27 cellular contexts compared by ENCODE assay signal in the genomic region with DNA sequence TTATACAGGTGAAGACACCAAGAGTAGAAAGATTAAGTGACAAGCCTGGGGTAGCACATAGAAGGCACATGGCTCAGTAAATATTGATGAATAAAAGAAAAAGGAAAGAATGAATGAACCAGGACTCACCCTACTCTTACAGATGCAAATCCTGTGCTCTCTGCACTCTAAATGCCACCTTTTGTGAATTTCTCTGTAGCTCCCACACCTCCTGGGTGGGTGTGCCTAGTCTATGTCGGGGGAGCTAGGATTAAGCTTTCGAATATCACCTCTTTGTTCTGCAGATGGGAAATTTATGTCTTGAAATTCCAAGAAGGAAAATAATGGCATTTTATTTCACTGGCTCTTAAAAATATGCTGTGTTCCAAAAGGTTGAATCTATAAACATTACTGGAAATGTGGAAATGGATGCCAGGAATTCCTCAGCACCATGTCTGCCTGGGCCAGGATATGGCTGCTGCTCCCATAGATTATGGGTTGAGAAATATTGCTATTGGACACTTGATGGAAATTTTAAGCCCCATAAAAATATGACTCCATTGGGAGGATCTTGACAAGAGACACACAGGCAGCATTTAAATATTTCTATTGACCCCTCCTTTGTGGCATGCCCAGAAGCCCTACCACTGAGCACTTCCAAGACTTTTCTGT. TPM values are rescaled to one million over a fixed set of nuclear protein-coding genes. Genes with fewer than 3 reads are reported as not detected.
A peak's percentile ranks its signal among the peaks of the same experiment; 100 is the strongest.
DNase-seq lines count a peak whose midpoint lies in the region; FAIRE-seq and TF ChIP-seq lines count a peak whose summit lies in the region.
"Had no signal": no experiment of that assay in that cellular context is flagged by ENCODE, and none has a peak within 500 bp of the region (broad histone marks: within the 10 kb centered on the region; RNA-seq: fewer than 3 reads in every experiment).

No MANE protein-coding gene starts in this region.

- H3K27ac ChIP-seq in small intestine (ENCODE audit: low read depth in 1 of 2, low read length in 1 of 2), result no peak overlapping the region
- H3K27ac ChIP-seq: BLaER1 treated with 17β-estradiol and CSF1 and Interleukin-3, amounts not matched to agents 10 nM and 100 nM; body of pancreas; epithelial cell of prostate; vagina had no signal

- H3K9me3 ChIP-seq in MG63, result no peaks in the 10 kb centered on the region
- H3K9me3 ChIP-seq in small intestine (ENCODE audit: control insufficient read depth, low read depth), result no peaks in the 10 kb centered on the region
- H3K9me3 ChIP-seq: BLaER1 treated with 17β-estradiol and CSF1 and Interleukin-3, amounts not matched to agents 10 nM and 100 nM; body of pancreas; vagina had no signal

- TF ChIP-seq CTCF in endothelial cell (IDR thresholded peaks at IDR 0.05; ENCODE audit: unreplicated experiment) (no peak), mesothelial cell of epicardium (IDR thresholded peaks at IDR 0.05; ENCODE audit: unreplicated experiment) (no peak)

- peaks cover 44% of the 10 kb centered on the region for H3K36me3 ChIP-seq in MG63
- peaks cover 6 to 11% of the 10 kb centered on the region in 2 donors for H3K36me3 ChIP-seq in small intestine (ENCODE audit: control insufficient read depth in 2 of 2, insufficient read depth in 2 of 2, low read length in 2 of 2)

- H3K4me1 ChIP-seq in small intestine (ENCODE audit: control insufficient read depth in 2 of 2, insufficient read depth in 1 of 2, low read depth in 1 of 2, low read length in 1 of 2), result no peaks in the 10 kb centered on the region
- H3K4me1 ChIP-seq: BLaER1 treated with 17β-estradiol and CSF1 and Interleukin-3, amounts not matched to agents 10 nM and 100 nM; body of pancreas had no signal

- no peak overlapping the region for H3K27ac Mint-ChIP-seq in endothelial cell (ENCODE audit: unreplicated experiment)
- peak overlapping the region; percentile 90 for H3K27ac Mint-ChIP-seq in mesothelial cell of epicardium
- H3K27ac Mint-ChIP-seq: activated naive CD4-positive, alpha-beta T cell treated with anti-CD3 and anti-CD28 coated beads for 36 hours; dendritic cell treated with granulocyte-macrophage colony-stimulating factor and Interleukin-4, amounts not matched to agents 40 ng/mL and 50 ng/mL, for 4 days had no signal

- FAIRE-seq in small intestine (lab: Jason Lieb, UNC), result no peak
- FAIRE-seq: D721Med, islet of Langerhans, K562 had no signal

- H3K27me3 Mint-ChIP-seq in endothelial cell (ENCODE audit: unreplicated experiment) (peaks cover 1% of the 10 kb centered on the region), mesothelial cell of epicardium (ENCODE audit: low read depth) (no peaks in the 10 kb centered on the region)
- H3K27me3 Mint-ChIP-seq: dendritic cell treated with granulocyte-macrophage colony-stimulating factor and Interleukin-4, amounts not matched to agents 40 ng/mL and 50 ng/mL, for 4 days had no signal

- H3K4me3 ChIP-seq in MG63 (no peak overlapping the region), small intestine (ENCODE audit: low read depth in 1 of 2, low read length in 2 of 2) (no peak overlapping the region)
- H3K4me3 ChIP-seq: BLaER1 treated with 17β-estradiol and CSF1 and Interleukin-3, amounts not matched to agents 10 nM and 100 nM; body of pancreas; K562; vagina had no signal

- no peaks in the 10 kb centered on the region for H3K27me3 ChIP-seq in MG63
- no peaks in the 10 kb centered on the region for H3K27me3 ChIP-seq in small intestine (ENCODE audit: control insufficient read depth in 2 of 2, insufficient read depth in 2 of 2, low read length in 2 of 2)
- H3K27me3 ChIP-seq: BLaER1 treated with 17β-estradiol and CSF1 and Interleukin-3, amounts not matched to agents 10 nM and 100 nM; body of pancreas; vagina had no signal

- peaks cover 40% of the 10 kb centered on the region for H3K36me3 Mint-ChIP-seq in endothelial cell (ENCODE audit: low read depth, unreplicated experiment)
- H3K36me3 Mint-ChIP-seq in mesothelial cell of epicardium, result peaks cover 36% of the 10 kb centered on the region

- H3K4me3 Mint-ChIP-seq in endothelial cell (ENCODE audit: unreplicated experiment) (peak overlapping the region; percentile 65), mesothelial cell of epicardium (no peak overlapping the region)
- H3K4me3 Mint-ChIP-seq: activated naive CD4-positive, alpha-beta T cell treated with anti-CD3 and anti-CD28 coated beads for 36 hours; dendritic cell treated with granulocyte-macrophage colony-stimulating factor and Interleukin-4, amounts not matched to agents 40 ng/mL and 50 ng/mL, for 4 days had no signal

- H3K4me1 Mint-ChIP-seq in endothelial cell (ENCODE audit: unreplicated experiment), result peaks cover 9% of the 10 kb centered on the region
- peaks cover 9% of the 10 kb centered on the region for H3K4me1 Mint-ChIP-seq in mesothelial cell of epicardium

- 81 to 99% (median 94%) methylated on average over 2 of the region's 2 CpGs for WGBS in small intestine, 3 donors

- no peaks in the 10 kb centered on the region for H3K9me3 Mint-ChIP-seq in endothelial cell (ENCODE audit: unreplicated experiment)
- H3K9me3 Mint-ChIP-seq in mesothelial cell of epicardium, result no peaks in the 10 kb centered on the region
- H3K9me3 Mint-ChIP-seq: activated naive CD4-positive, alpha-beta T cell treated with anti-CD3 and anti-CD28 coated beads for 36 hours; dendritic cell treated with granulocyte-macrophage colony-stimulating factor and Interleukin-4, amounts not matched to agents 40 ng/mL and 50 ng/mL, for 4 days had no signal

- DNase-seq in AG20443 (ENCODE audit: low spot score), result peak; percentile 27
- DNase-seq in MG63, result peak; percentile 46
- no peak for DNase-seq in endothelial cell (ENCODE audit: low spot score)
- DNase-seq in mesothelial cell of epicardium (ENCODE audit: low spot score in 2 of 2, unreplicated experiment in 2 of 2), result no peak
- no peak for DNase-seq in AML-193 (lab: John Stamatoyannopoulos, UW)
- no peak for DNase-seq in NCI-H345 treated with DMSO at 0.1 percent for 48 hours (lab: John Stamatoyannopoulos, UW; ENCODE audit: unreplicated experiment)
- DNase-seq in retina, result no peak
- no peak for DNase-seq in small intestine
- DNase-seq: activated CD4-positive, alpha-beta T cell treated with anti-CD3 and anti-CD28 coated beads, Interleukin-2, amount 50 U/mL, for 4 hours; activated naive CD4-positive, alpha-beta T cell treated with anti-CD3 and anti-CD28 coated beads for 36 hours; activated T-cell treated with anti-CD3 and anti-CD28 coated beads, Interleukin-2, amount 50 U/mL, for 1 hour; body of pancreas; GDM1; MV-4-11; NCI-H2029; NCI-H446 treated with DMSO at 0.1 percent for 48 hours; stimulated activated CD4-positive, alpha-beta T cell treated with anti-CD3 and anti-CD28 coated beads, Interleukin-4, amount 100 ng/mL, for 4 hours; substantia nigra had no signal

RNA-seq across cellular contexts. Expression of gene CCNB2, which starts 43.3 kb away (rescaled TPM):
- 89.4 and 94.5 TPM in 2 replicates for total RNA-seq in MG63 (2014; rRNA removed; shearing (Covaris generic); ENCODE audit: low replicate concordance)
- 16.5 TPM for total RNA-seq in endothelial cell (ENCODE audit: unreplicated experiment)
- 26.8 to 29.2 TPM (median 27.1 TPM) in 3 replicates for total RNA-seq in mesothelial cell of epicardium
- 10 to 100 TPM in 1 of 3 donors, 1 to 10 TPM in 2; 3.4 to 48.3 (median 5.1) TPM for polyA plus RNA-seq in small intestine

RNA-seq across cellular contexts. Expression of gene LDHAL6B, which starts 58.4 kb away (rescaled TPM):
- total RNA-seq in MG63 (2014; rRNA removed; shearing (Covaris generic); ENCODE audit: low replicate concordance), result not detected in 2 replicates
- total RNA-seq in endothelial cell (ENCODE audit: unreplicated experiment) (not detected), mesothelial cell of epicardium (not detected in 3 replicates)
- not detected for polyA plus RNA-seq in small intestine
- total RNA-seq: activated naive CD4-positive, alpha-beta T cell treated with anti-CD3 and anti-CD28 coated beads for 36 hours; body of pancreas; glomerular endothelial cell; K562; lung microvascular endothelial cell; vagina had no signal
- polyA plus RNA-seq: K562 had no signal

Comparison
In these comparisons a context has a peak if more than half of its experiments do, and no peak if none do; other contexts are left out.
1. DNase-seq: peak in AG20443 (single experiment) and MG63 (single experiment); none in endothelial cell (single experiment), mesothelial cell of epicardium (0 of 2), AML-193 (0 of 2), NCI-H345 treated with DMSO at 0.1 percent for 48 hours (single experiment), retina (single experiment) and small intestine (single experiment).